Comparison of ENCODE assay signal across 1 cellular context in the genomic region with DNA sequence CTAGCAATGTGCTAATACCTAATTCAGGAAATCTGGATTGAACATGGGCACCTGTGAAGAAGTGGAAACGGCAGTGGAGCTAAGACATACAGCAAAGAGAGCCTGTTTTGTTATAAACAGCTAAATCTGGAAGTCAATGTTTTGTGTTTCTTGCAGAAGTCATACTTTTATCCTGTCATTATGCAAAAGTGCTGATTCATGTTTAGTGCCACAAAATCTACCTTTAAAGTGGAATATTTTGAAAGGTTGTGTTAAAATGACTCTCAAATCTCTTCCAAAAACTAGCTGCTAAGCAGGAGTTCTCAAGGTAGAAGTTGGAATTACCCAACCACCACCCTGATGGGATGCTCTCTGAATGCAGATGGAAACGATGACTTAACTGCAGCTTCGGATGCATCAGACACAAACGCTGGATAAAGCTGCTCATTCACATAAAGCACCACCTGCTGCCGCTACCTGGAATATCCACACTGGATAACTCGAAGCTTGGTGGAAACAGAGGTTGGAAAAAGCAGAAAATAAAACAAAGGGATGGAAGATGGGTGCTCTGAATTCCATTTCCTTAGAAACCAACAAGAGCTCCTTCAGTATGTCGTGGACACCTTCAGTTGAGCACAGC.
TF ChIP-seq lines count a peak whose summit lies in the region.

No MANE protein-coding gene starts in this region.

TF ChIP-seq in GM23338, 12 proteins besides CTCF, POLR2A, EP300 and RAD21:
- TF ChIP-seq, protein P1, sequence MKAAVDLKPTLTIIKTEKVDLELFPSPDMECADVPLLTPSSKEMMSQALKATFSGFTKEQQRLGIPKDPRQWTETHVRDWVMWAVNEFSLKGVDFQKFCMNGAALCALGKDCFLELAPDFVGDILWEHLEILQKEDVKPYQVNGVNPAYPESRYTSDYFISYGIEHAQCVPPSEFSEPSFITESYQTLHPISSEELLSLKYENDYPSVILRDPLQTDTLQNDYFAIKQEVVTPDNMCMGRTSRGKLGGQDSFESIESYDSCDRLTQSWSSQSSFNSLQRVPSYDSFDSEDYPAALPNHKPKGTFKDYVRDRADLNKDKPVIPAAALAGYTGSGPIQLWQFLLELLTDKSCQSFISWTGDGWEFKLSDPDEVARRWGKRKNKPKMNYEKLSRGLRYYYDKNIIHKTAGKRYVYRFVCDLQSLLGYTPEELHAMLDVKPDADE (IDR thresholded peaks at IDR 0.05) = no peak
- no peak for TF ChIP-seq ZNF331 (CRISPR knock-in tag; IDR thresholded peaks at IDR 0.05; ENCODE audit: low read depth)
- TF ChIP-seq STAT1 (IDR thresholded peaks at IDR 0.05; ENCODE audit: unreplicated experiment) = no peak
- TF ChIP-seq EZH2phosphoT487 (IDR thresholded peaks at IDR 0.05; ENCODE audit: unreplicated experiment) = no peak
- no peak for TF ChIP-seq NANOG (IDR thresholded peaks at IDR 0.05; ENCODE audit: borderline replicate concordance)
- TF ChIP-seq, protein P2, sequence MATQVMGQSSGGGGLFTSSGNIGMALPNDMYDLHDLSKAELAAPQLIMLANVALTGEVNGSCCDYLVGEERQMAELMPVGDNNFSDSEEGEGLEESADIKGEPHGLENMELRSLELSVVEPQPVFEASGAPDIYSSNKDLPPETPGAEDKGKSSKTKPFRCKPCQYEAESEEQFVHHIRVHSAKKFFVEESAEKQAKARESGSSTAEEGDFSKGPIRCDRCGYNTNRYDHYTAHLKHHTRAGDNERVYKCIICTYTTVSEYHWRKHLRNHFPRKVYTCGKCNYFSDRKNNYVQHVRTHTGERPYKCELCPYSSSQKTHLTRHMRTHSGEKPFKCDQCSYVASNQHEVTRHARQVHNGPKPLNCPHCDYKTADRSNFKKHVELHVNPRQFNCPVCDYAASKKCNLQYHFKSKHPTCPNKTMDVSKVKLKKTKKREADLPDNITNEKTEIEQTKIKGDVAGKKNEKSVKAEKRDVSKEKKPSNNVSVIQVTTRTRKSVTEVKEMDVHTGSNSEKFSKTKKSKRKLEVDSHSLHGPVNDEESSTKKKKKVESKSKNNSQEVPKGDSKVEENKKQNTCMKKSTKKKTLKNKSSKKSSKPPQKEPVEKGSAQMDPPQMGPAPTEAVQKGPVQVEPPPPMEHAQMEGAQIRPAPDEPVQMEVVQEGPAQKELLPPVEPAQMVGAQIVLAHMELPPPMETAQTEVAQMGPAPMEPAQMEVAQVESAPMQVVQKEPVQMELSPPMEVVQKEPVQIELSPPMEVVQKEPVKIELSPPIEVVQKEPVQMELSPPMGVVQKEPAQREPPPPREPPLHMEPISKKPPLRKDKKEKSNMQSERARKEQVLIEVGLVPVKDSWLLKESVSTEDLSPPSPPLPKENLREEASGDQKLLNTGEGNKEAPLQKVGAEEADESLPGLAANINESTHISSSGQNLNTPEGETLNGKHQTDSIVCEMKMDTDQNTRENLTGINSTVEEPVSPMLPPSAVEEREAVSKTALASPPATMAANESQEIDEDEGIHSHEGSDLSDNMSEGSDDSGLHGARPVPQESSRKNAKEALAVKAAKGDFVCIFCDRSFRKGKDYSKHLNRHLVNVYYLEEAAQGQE (IDR thresholded peaks at IDR 0.05; ENCODE audit: unreplicated experiment) = no peak
- TF ChIP-seq POLR2AphosphoS5 (IDR thresholded peaks at IDR 0.05; ENCODE audit: low read depth) = no peak
- TF ChIP-seq JUNB (IDR thresholded peaks at IDR 0.05; ENCODE audit: unreplicated experiment) = no peak
- TF ChIP-seq, protein P3, sequence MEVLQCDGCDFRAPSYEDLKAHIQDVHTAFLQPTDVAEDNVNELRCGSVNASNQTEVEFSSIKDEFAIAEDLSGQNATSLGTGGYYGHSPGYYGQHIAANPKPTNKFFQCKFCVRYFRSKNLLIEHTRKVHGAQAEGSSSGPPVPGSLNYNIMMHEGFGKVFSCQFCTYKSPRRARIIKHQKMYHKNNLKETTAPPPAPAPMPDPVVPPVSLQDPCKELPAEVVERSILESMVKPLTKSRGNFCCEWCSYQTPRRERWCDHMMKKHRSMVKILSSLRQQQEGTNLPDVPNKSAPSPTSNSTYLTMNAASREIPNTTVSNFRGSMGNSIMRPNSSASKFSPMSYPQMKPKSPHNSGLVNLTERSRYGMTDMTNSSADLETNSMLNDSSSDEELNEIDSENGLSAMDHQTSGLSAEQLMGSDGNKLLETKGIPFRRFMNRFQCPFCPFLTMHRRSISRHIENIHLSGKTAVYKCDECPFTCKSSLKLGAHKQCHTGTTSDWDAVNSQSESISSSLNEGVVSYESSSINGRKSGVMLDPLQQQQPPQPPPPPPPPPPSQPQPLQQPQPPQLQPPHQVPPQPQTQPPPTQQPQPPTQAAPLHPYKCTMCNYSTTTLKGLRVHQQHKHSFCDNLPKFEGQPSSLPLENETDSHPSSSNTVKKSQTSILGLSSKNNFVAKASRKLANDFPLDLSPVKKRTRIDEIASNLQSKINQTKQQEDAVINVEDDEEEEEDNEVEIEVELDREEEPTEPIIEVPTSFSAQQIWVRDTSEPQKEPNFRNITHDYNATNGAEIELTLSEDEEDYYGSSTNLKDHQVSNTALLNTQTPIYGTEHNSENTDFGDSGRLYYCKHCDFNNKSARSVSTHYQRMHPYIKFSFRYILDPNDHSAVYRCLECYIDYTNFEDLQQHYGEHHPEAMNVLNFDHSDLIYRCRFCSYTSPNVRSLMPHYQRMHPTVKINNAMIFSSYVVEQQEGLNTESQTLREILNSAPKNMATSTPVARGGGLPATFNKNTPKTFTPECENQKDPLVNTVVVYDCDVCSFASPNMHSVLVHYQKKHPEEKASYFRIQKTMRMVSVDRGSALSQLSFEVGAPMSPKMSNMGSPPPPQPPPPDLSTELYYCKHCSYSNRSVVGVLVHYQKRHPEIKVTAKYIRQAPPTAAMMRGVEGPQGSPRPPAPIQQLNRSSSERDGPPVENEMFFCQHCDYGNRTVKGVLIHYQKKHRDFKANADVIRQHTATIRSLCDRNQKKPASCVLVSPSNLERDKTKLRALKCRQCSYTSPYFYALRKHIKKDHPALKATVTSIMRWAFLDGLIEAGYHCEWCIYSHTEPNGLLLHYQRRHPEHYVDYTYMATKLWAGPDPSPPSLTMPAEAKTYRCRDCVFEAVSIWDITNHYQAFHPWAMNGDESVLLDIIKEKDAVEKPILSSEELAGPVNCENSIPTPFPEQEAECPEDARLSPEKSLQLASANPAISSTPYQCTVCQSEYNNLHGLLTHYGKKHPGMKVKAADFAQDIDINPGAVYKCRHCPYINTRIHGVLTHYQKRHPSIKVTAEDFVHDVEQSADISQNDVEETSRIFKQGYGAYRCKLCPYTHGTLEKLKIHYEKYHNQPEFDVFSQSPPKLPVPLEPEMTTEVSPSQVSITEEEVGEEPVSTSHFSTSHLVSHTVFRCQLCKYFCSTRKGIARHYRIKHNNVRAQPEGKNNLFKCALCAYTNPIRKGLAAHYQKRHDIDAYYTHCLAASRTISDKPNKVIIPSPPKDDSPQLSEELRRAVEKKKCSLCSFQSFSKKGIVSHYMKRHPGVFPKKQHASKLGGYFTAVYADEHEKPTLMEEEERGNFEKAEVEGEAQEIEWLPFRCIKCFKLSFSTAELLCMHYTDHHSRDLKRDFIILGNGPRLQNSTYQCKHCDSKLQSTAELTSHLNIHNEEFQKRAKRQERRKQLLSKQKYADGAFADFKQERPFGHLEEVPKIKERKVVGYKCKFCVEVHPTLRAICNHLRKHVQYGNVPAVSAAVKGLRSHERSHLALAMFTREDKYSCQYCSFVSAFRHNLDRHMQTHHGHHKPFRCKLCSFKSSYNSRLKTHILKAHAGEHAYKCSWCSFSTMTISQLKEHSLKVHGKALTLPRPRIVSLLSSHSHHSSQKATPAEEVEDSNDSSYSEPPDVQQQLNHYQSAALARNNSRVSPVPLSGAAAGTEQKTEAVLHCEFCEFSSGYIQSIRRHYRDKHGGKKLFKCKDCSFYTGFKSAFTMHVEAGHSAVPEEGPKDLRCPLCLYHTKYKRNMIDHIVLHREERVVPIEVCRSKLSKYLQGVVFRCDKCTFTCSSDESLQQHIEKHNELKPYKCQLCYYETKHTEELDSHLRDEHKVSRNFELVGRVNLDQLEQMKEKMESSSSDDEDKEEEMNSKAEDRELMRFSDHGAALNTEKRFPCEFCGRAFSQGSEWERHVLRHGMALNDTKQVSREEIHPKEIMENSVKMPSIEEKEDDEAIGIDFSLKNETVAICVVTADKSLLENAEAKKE (CRISPR knock-in tag; IDR thresholded peaks at IDR 0.05) = no peak
- no peak for TF ChIP-seq ZNF114 (CRISPR knock-in tag; IDR thresholded peaks at IDR 0.05)
- no peak for TF ChIP-seq CREB1 (CRISPR knock-in tag; IDR thresholded peaks at IDR 0.05; ENCODE audit: low read depth)
- TF ChIP-seq EZH2 (IDR thresholded peaks at IDR 0.05; ENCODE audit: low read depth, unreplicated experiment) = no peak
